In the genomic region with DNA sequence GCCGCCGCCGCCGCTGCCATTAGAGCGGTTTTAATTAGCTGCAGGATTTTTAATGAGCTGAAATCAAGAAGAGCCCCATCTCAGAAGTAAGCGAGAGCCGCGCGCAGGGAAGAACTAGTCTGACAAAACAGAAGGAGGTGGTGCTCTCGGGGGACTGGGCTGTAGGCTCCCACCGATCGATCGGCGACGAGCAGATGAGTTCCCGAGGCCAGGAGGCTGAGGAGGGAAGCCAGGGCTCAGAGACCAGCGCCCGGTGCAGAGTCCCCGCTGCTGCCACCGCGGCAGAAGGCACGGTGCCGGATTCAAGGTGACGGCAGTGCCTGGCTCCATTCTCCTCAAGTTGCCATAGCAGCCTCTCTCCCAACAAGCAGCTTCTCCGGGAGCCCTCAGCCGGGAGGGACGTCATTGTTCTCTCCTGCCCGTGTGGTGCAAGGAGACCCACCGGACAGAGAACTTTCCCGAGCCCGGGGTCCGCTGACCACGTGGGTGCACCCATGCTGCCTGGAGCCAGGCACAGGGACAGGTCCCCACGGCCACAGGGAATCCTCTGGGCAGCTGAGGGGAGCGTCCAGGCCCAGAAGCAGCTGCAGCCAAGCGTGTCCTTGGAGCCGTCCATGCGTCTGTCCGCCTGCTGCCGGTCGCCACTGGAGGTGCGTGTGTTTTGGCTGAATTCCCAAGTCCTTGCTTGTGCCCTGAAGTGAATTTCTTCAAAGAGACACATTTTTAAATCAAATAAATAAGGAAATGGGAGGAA, we compare ENCODE assay signal across 15 cellular contexts.
DNase-seq lines count a peak whose midpoint lies in the region; ATAC-seq and TF ChIP-seq lines count a peak whose summit lies in the region.
"Had no signal": no experiment of that assay in that cellular context is flagged by ENCODE, and none has a peak within 500 bp of the region (broad histone marks: within the 10 kb centered on the region; RNA-seq: fewer than 3 reads in every experiment).

No MANE protein-coding gene starts in this region.

- H2AFZ ChIP-seq in parathyroid adenoma = peak overlapping the region; percentile 67
- H2AFZ ChIP-seq in mesenchymal stem cell (ENCODE audit: low read depth, low read length) = no peak overlapping the region
- H2AFZ ChIP-seq: hepatocyte had no signal

- DNase-seq in NCI-H1092 treated with DMSO at 0.1 percent for 48 hours (lab: John Stamatoyannopoulos, UW) (peak; percentile 48), NCI-H1092 (lab: John Stamatoyannopoulos, UW) (no peak), NCI-H2196 treated with DMSO at 0.1 percent for 48 hours (lab: John Stamatoyannopoulos, UW; ENCODE audit: unreplicated experiment) (peak; percentile 6), mesenchymal stem cell (no peak), NCI-H1694 (lab: John Stamatoyannopoulos, UW) (no peak)
- DNase-seq: activated naive CD4-positive, alpha-beta T cell treated with anti-CD3 and anti-CD28 coated beads, Interleukin-2, amount 50 U/mL, for 16 hours; COR-L47; MM.1S had no signal

- H4K91ac ChIP-seq in mesenchymal stem cell (ENCODE audit: low read length) = no peak overlapping the region

- H3K9ac ChIP-seq in endocrine pancreas (ENCODE audit: control insufficient read depth, insufficient read depth, low read length) (peak overlapping the region; percentile 10), parathyroid adenoma (no peak overlapping the region), mesenchymal stem cell (ENCODE audit: low read length) (no peak overlapping the region)

- no peak overlapping the region for H3K14ac ChIP-seq in mesenchymal stem cell (ENCODE audit: low read length in 2 of 2)

- H3K27ac ChIP-seq in parathyroid adenoma = no peak overlapping the region
- H3K27ac ChIP-seq in mesenchymal stem cell (ENCODE audit: low read length, poor library complexity, severe bottlenecking) = no peak overlapping the region
- H3K27ac ChIP-seq: hepatocyte, SK-N-MC, tibial artery had no signal

- H2BK15ac ChIP-seq in mesenchymal stem cell (ENCODE audit: low read depth, poor library complexity, severe bottlenecking) = no peak overlapping the region

- no peak overlapping the region for H4K8ac ChIP-seq in mesenchymal stem cell (ENCODE audit: low read length)

- no peak overlapping the region for H2BK120ac ChIP-seq in mesenchymal stem cell (ENCODE audit: low read depth, low read length)

- H3K4me1 ChIP-seq in endocrine pancreas (ENCODE audit: control insufficient read depth, insufficient read depth, low read length) = no peaks in the 10 kb centered on the region
- H3K4me1 ChIP-seq in parathyroid adenoma = peaks cover 4% of the 10 kb centered on the region
- no peaks in the 10 kb centered on the region for H3K4me1 ChIP-seq in mesenchymal stem cell (ENCODE audit: control insufficient read depth, insufficient read depth, low read depth, low read length)
- H3K4me1 ChIP-seq: tibial artery had no signal

- no peaks in the 10 kb centered on the region for H3K36me3 ChIP-seq in endocrine pancreas (ENCODE audit: control insufficient read depth, insufficient read depth, low read length)
- H3K36me3 ChIP-seq in parathyroid adenoma (ENCODE audit: control insufficient read depth, insufficient read depth, low read length) = no peaks in the 10 kb centered on the region
- no peaks in the 10 kb centered on the region for H3K36me3 ChIP-seq in mesenchymal stem cell (ENCODE audit: control insufficient read depth in 1 of 2, insufficient read depth in 2 of 2, low read depth in 1 of 2, low read length in 2 of 2)
- H3K36me3 ChIP-seq: tibial artery had no signal

- peak overlapping the region; percentile 40 for H3K4me3 ChIP-seq in endocrine pancreas (ENCODE audit: control insufficient read depth, insufficient read depth, low read length)
- H3K4me3 ChIP-seq in parathyroid adenoma (ENCODE audit: low read depth, low read length) = no peak overlapping the region
- no peak overlapping the region for H3K4me3 ChIP-seq in mesenchymal stem cell (ENCODE audit: insufficient read depth in 1 of 2, low read depth in 1 of 2, low read length in 2 of 2)
- H3K4me3 ChIP-seq: hepatocyte, lung, SK-N-MC, tibial artery had no signal

- WGBS in mesenchymal stem cell = 57% methylated on average over 41 of the region's 42 CpGs

- no peaks in the 10 kb centered on the region for H3K79me1 ChIP-seq in mesenchymal stem cell (replicated peaks; ENCODE audit: low read length, poor library complexity, severe bottlenecking)

- no peak overlapping the region for H2BK5ac ChIP-seq in mesenchymal stem cell (ENCODE audit: low read depth, low read length, poor library complexity, severe bottlenecking)

- no peak for ATAC-seq in HG03565 (IDR thresholded peaks at IDR 0.05; ENCODE audit: unreplicated experiment)

- H2AK5ac ChIP-seq in mesenchymal stem cell (ENCODE audit: low read length, severe bottlenecking) = no peak overlapping the region

- H3K4ac ChIP-seq in mesenchymal stem cell (ENCODE audit: low read depth in 1 of 2, low read length in 2 of 2) = no peak overlapping the region

- H2BK12ac ChIP-seq in mesenchymal stem cell (ENCODE audit: low read length in 2 of 2) = no peak overlapping the region

- no peak overlapping the region for H3K23ac ChIP-seq in mesenchymal stem cell (ENCODE audit: low read length in 2 of 2)

- H3K18ac ChIP-seq in mesenchymal stem cell (ENCODE audit: low read depth in 1 of 2, low read length in 2 of 2) = no peak overlapping the region

- H3K4me2 ChIP-seq in parathyroid adenoma (ENCODE audit: low read length) = peak overlapping the region; percentile 22
- H3K4me2 ChIP-seq in mesenchymal stem cell (ENCODE audit: low read length, poor library complexity, severe bottlenecking) = no peak overlapping the region
- H3K4me2 ChIP-seq: hepatocyte had no signal

- no peaks in the 10 kb centered on the region for H3K79me2 ChIP-seq in parathyroid adenoma
- H3K79me2 ChIP-seq: hepatocyte had no signal

- no peaks in the 10 kb centered on the region for H3K27me3 ChIP-seq in endocrine pancreas (ENCODE audit: control insufficient read depth, insufficient read depth, low read length)
- no peaks in the 10 kb centered on the region for H3K27me3 ChIP-seq in parathyroid adenoma (ENCODE audit: control insufficient read depth, insufficient read depth, low read length)
- H3K27me3 ChIP-seq in mesenchymal stem cell (ENCODE audit: control insufficient read depth in 1 of 2, insufficient read depth in 1 of 2, low read length in 2 of 2) = peaks cover 16 to 49% of the 10 kb centered on the region in 2 experiments

- no peak for TF ChIP-seq CTCF in parathyroid adenoma (IDR thresholded peaks at IDR 0.05)

- no peaks in the 10 kb centered on the region for H3K9me3 ChIP-seq in endocrine pancreas (ENCODE audit: control insufficient read depth, low read length)
- H3K9me3 ChIP-seq in parathyroid adenoma (ENCODE audit: control insufficient read depth, low read length) = no peaks in the 10 kb centered on the region
- H3K9me3 ChIP-seq in mesenchymal stem cell (ENCODE audit: control insufficient read depth, low read length) = no peaks in the 10 kb centered on the region
- H3K9me3 ChIP-seq: tibial artery had no signal

Comparison
In these comparisons a context has a peak if more than half of its experiments do, and no peak if none do; other contexts are left out.
1. DNase-seq: peak in NCI-H1092 treated with DMSO at 0.1 percent for 48 hours (single experiment) and NCI-H2196 treated with DMSO at 0.1 percent for 48 hours (single experiment); none in NCI-H1092 (single experiment), mesenchymal stem cell (single experiment) and NCI-H1694 (single experiment).